In genomic region chr20:49700411-49701185, GRCh38 we compare ENCODE assay signal across 10 cellular contexts. TPM values are rescaled to one million over a fixed set of nuclear protein-coding genes. Genes with fewer than 3 reads are reported as not detected.
DNase-seq lines count a peak whose midpoint lies in the region; ATAC-seq, FAIRE-seq and TF ChIP-seq lines count a peak whose summit lies in the region.
"Had no signal": no experiment of that assay in that cellular context is flagged by ENCODE, and none has a peak within 500 bp of the region (broad histone marks: within the 10 kb centered on the region; RNA-seq: fewer than 3 reads in every experiment).

No MANE protein-coding gene starts in this region.

- H3K4me3 ChIP-seq in AG09309 (ENCODE audit: control insufficient read depth, low read depth, low read length) = no peak overlapping the region

- no peak for ATAC-seq in GM21528 (IDR thresholded peaks at IDR 0.05; ENCODE audit: low FRiP score, unreplicated experiment)

- H3K27ac Mint-ChIP-seq in activated naive CD8-positive, alpha-beta T cell = peak overlapping the region; percentile 22
- H3K27ac Mint-ChIP-seq in immature natural killer cell = peak overlapping the region; percentile 55 to 86 (median 72)

- DNase-seq in AG09309 (ENCODE audit: low read depth) = peak; percentile 64
- DNase-seq in HS-5 (ENCODE audit: low read depth) = peak; percentile 96
- DNase-seq in immature natural killer cell = no peak
- DNase-seq in NCI-H524 (lab: John Stamatoyannopoulos, UW) = no peak
- no peak for DNase-seq in stimulated activated CD8-positive, alpha-beta memory T cell treated with anti-CD3 and anti-CD28 coated beads, Interleukin-4, amount 100 ng/mL, for 48 hours
- no peak for DNase-seq in GM12891 (ENCODE audit: insufficient read length, low spot score)
- DNase-seq: foreskin melanocyte, NCI-H524 treated with DMSO at 0.1 percent for 48 hours had no signal

- H3K4me3 Mint-ChIP-seq in activated naive CD8-positive, alpha-beta T cell = no peak overlapping the region
- peak overlapping the region in 2 of 5 donors; percentile 21 to 42 for H3K4me3 Mint-ChIP-seq in immature natural killer cell

- H3K9me3 Mint-ChIP-seq in activated naive CD8-positive, alpha-beta T cell (ENCODE audit: low read depth) = no peaks in the 10 kb centered on the region
- H3K9me3 Mint-ChIP-seq in immature natural killer cell = no peaks in the 10 kb centered on the region

- H3K36me3 Mint-ChIP-seq in activated naive CD8-positive, alpha-beta T cell = peaks cover 4% of the 10 kb centered on the region
- no peaks in the 10 kb centered on the region for H3K36me3 Mint-ChIP-seq in immature natural killer cell

- FAIRE-seq in GM12891 (lab: Jason Lieb, UNC) = no peak

- H3K4me1 Mint-ChIP-seq in activated naive CD8-positive, alpha-beta T cell (ENCODE audit: low read depth) = peaks cover 64% of the 10 kb centered on the region
- peaks cover 77 to 87% of the 10 kb centered on the region in 2 donors for H3K4me1 Mint-ChIP-seq in immature natural killer cell

- no peak for TF ChIP-seq POLR2A in GM12891 (IDR thresholded peaks at IDR 0.05; ENCODE audit: low read depth, low read length)

- no peak for TF ChIP-seq CTCF in AG09309 (IDR thresholded peaks at IDR 0.05; ENCODE audit: control insufficient read depth, insufficient read depth, low read depth, low read length, missing control alignments)

- no peaks in the 10 kb centered on the region for H3K27me3 Mint-ChIP-seq in activated naive CD8-positive, alpha-beta T cell
- peaks cover 0 to 3% (median 0%) of the 10 kb centered on the region in 3 donors for H3K27me3 Mint-ChIP-seq in immature natural killer cell (ENCODE audit: low read depth in 3 of 3)

TF ChIP-seq in GM12891, 5 proteins besides CTCF, POLR2A, EP300 and RAD21:
- TF ChIP-seq PAX5 (IDR thresholded peaks at IDR 0.05; ENCODE audit: insufficient read depth, low read length, severe bottlenecking) (no peak), POLR2AphosphoS5 (IDR thresholded peaks at IDR 0.05; ENCODE audit: low read depth, low read length) (no peak), POU2F2 (IDR thresholded peaks at IDR 0.05; ENCODE audit: low read depth, low read length) (no peak)

RNA-seq across cellular contexts. Expression of gene B4GALT5, which starts 13.1 kb away (rescaled TPM):
- polyA plus RNA-seq in immature natural killer cell = 1 to 10 TPM in 2 of 3 donors, under 1 TPM in 1; 0.35 to 3.2 (median 2.8) TPM
- 7.5 TPM for polyA plus RNA-seq in GM12891 (2012; ENCODE audit: low read depth, missing spikeins)

Comparison
In these comparisons a context has a peak if more than half of its experiments do, and no peak if none do; other contexts are left out.
1. DNase-seq: peak in AG09309 (single experiment) and HS-5 (single experiment); none in immature natural killer cell (0 of 3), NCI-H524 (0 of 2), stimulated activated CD8-positive, alpha-beta memory T cell treated with anti-CD3 and anti-CD28 coated beads, Interleukin-4, amount 100 ng/mL, for 48 hours (single experiment) and GM12891 (single experiment).